1 cellular context compared by ENCODE assay signal in genomic region chr7:132255898-132256297, GRCh38.
TF ChIP-seq lines count a peak whose summit lies in the region.

No MANE protein-coding gene starts in this region.

TF ChIP-seq in GM23338, 12 proteins besides CTCF, POLR2A, EP300 and RAD21 (continued from another document):
- no peak for TF ChIP-seq ZNF462 (CRISPR knock-in tag; IDR thresholded peaks at IDR 0.05)
- no peak for TF ChIP-seq ETS1 (IDR thresholded peaks at IDR 0.05)
- TF ChIP-seq EZH2phosphoT487 (IDR thresholded peaks at IDR 0.05; ENCODE audit: unreplicated experiment) = no peak
- no peak for TF ChIP-seq EZH2 (IDR thresholded peaks at IDR 0.05; ENCODE audit: low read depth, unreplicated experiment)
- no peak for TF ChIP-seq REST (IDR thresholded peaks at IDR 0.05; ENCODE audit: unreplicated experiment)
- no peak for TF ChIP-seq POLR2AphosphoS5 (IDR thresholded peaks at IDR 0.05; ENCODE audit: low read depth)
- TF ChIP-seq ZNF331 (CRISPR knock-in tag; IDR thresholded peaks at IDR 0.05; ENCODE audit: low read depth) = no peak
